Comparison of ENCODE assay signal across 32 cellular contexts in the genomic region with DNA sequence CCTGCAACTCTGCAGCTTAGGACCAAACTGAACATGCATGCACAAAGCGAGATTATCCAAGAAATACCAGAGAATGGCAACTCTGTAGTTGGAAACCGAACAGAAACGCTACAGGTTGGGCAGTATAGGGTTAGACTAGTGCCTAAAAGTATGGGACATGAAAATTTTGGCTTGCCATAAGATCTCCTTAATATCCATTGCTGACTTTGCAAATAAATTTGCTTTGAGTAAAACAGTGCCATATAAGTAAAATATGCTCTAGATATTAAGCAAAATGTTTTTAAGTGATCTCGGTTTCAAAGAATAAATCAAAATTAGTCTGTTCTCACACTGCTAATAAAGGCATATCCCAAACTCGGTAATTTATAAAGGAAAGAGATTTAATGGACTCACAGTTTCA.
"Had no signal": no experiment of that assay in that cellular context is flagged by ENCODE, and none has a peak within 500 bp of the region (broad histone marks: within the 10 kb centered on the region; RNA-seq: fewer than 3 reads in every experiment).

No MANE protein-coding gene starts in this region.

- H3K36me3 ChIP-seq: adrenal gland, brain microvascular endothelial cell, breast epithelium had no signal

- H3K27ac ChIP-seq: adrenal gland, body of pancreas, brain microvascular endothelial cell, breast epithelium, VCaP had no signal

- H3K9me3 ChIP-seq: adrenal gland, body of pancreas, breast epithelium had no signal

- H3K27me3 ChIP-seq: adrenal gland, body of pancreas, brain microvascular endothelial cell, breast epithelium had no signal

- H3K4me1 ChIP-seq: adrenal gland, body of pancreas, breast epithelium had no signal

- H3K4me3 ChIP-seq: adrenal gland, body of pancreas, breast epithelium had no signal

- DNase-seq: activated B cell treated with CpG ODN at 0.5 μM for 24 hours; activated CD4-positive, alpha-beta memory T cell treated with anti-CD3 and anti-CD28 coated beads for 36 hours; activated CD4-positive, alpha-beta T cell treated with anti-CD3 and anti-CD28 coated beads for 4 hours; activated CD4-positive, alpha-beta T cell treated with anti-CD3 and anti-CD28 coated beads, Interleukin-2, amount 10 ng/mL, durations not matched to agents 24 days and 14 days; activated CD4-positive, alpha-beta T cell treated with anti-CD3 and anti-CD28 coated beads, Interleukin-2, amount 50 U/mL, for 1 hour; activated CD4-positive, alpha-beta T cell treated with anti-CD3 and anti-CD28 coated beads, Interleukin-2, amount 50 U/mL, for 4 hours; activated CD4-positive, CD25-positive, alpha-beta regulatory T cell treated with anti-CD3 and anti-CD28 coated beads, Interleukin-2, amount 50 U/mL, for 72 hours; activated CD8-positive, alpha-beta memory T cell treated with anti-CD3 and anti-CD28 coated beads, Interleukin-2, amount 50 U/mL, for 4 hours; activated CD8-positive, alpha-beta T cell treated with anti-CD3 and anti-CD28 coated beads for 36 hours; activated effector memory CD4-positive, alpha-beta T cell treated with anti-CD3 and anti-CD28 coated beads, Interleukin-2, amount 50 U/mL, for 16 hours; activated gamma-delta T cell treated with Interleukin-2 at 50 U/mL for 16 hours; activated naive CD4-positive, alpha-beta T cell; activated naive CD4-positive, alpha-beta T cell treated with anti-CD3 and anti-CD28 coated beads for 36 hours; activated naive CD4-positive, alpha-beta T cell treated with anti-CD3 and anti-CD28 coated beads, Interleukin-2, amount 50 U/mL, for 16 hours; activated naive CD8-positive, alpha-beta T cell treated with anti-CD3 and anti-CD28 coated beads for 36 hours; activated T-cell treated with anti-CD3 and anti-CD28 coated beads for 4 hours; activated T-cell treated with anti-CD3 and anti-CD28 coated beads, Interleukin-2, amount 50 U/mL, for 1 hour; activated T-cell treated with anti-CD3 and anti-CD28 coated beads, Interleukin-2, amount 50 U/mL, for 4 hours; activated T-cell treated with anti-CD3 and anti-CD28 coated beads, Interleukin-2, amount 50 U/mL, for 72 hours; adrenal gland; amniotic stem cell; aorta; body of pancreas; brain microvascular endothelial cell; central memory CD4-positive, alpha-beta T cell; T-helper 2 cell; T-helper 9 cell had no signal

- FAIRE-seq: astrocyte had no signal

- ATAC-seq: activated CD8-positive, alpha-beta T cell treated with anti-CD3 and anti-CD28 coated beads for 36 hours; activated naive CD4-positive, alpha-beta T cell treated with anti-CD3 and anti-CD28 coated beads, Interleukin-2, amount 50 U/mL, for 72 hours; activated T-cell treated with anti-CD3 and anti-CD28 coated beads, Interleukin-2, amount 50 U/mL, for 4 hours; activated T-cell treated with anti-CD3 and anti-CD28 coated beads, Interleukin-2, amount 50 U/mL, for 72 hours; activated T-helper 17 cell treated with anti-CD3 and anti-CD28 coated beads, Interleukin-2, amount 50 U/mL, for 72 hours; body of pancreas had no signal
